8 cellular contexts compared by ENCODE assay signal in genomic region chr7:142866361-142867096, GRCh38. TPM values are rescaled to one million over a fixed set of nuclear protein-coding genes. Genes with fewer than 3 reads are reported as not detected.
DNase-seq lines count a peak whose midpoint lies in the region; ATAC-seq and TF ChIP-seq lines count a peak whose summit lies in the region.

No MANE protein-coding gene starts in this region.

- no peaks in the 10 kb centered on the region for H3K27me3 ChIP-seq in body of pancreas
- H3K27me3 ChIP-seq in liver (ENCODE audit: control insufficient read depth in 4 of 4, insufficient read depth in 4 of 4, low read length in 3 of 4) = no peaks in the 10 kb centered on the region
- H3K27me3 ChIP-seq in effector memory CD4-positive, alpha-beta T cell (replicated peaks; ENCODE audit: control insufficient read depth, insufficient read depth, low read length, poor library complexity, severe bottlenecking) = no peaks in the 10 kb centered on the region

- WGBS in body of pancreas, 2 donors = 33 to 42% methylated on average over 16 to 18 of the region's 18 CpGs
- WGBS in liver = 53% methylated on average over 18 of the region's 18 CpGs

- DNase-seq in DMS 273 (lab: John Stamatoyannopoulos, UW; ENCODE audit: unreplicated experiment) = peak; percentile 45
- no peak for DNase-seq in DMS 273 treated with DMSO at 0.1 percent for 48 hours (lab: John Stamatoyannopoulos, UW)
- DNase-seq in M059J (ENCODE audit: low read depth) = peak; percentile 41
- DNase-seq in body of pancreas = peak; percentile 63 to 73 (median 70)
- no peak for DNase-seq in NCI-H2227 treated with DMSO at 0.1 percent for 48 hours (lab: John Stamatoyannopoulos, UW)
- DNase-seq in effector memory CD4-positive, alpha-beta T cell = no peak

- no peaks in the 10 kb centered on the region for H3K9me3 ChIP-seq in body of pancreas
- no peaks in the 10 kb centered on the region for H3K9me3 ChIP-seq in liver (ENCODE audit: control insufficient read depth in 4 of 4, low read length in 3 of 4)
- no peaks in the 10 kb centered on the region for H3K9me3 ChIP-seq in effector memory CD4-positive, alpha-beta T cell (ENCODE audit: control insufficient read depth, low read length)

- intact Hi-C loops in body of pancreas (cut with DNase I) = no loop called here

- no peak overlapping the region for H3K9ac ChIP-seq in liver (ENCODE audit: low read depth in 1 of 2, low read length in 2 of 2)

- H3K4me3 ChIP-seq in body of pancreas = no peak overlapping the region
- H3K4me3 ChIP-seq in liver (ENCODE audit: low read depth in 1 of 3, low read length in 3 of 3) = no peak overlapping the region
- no peak overlapping the region for H3K4me3 ChIP-seq in effector memory CD4-positive, alpha-beta T cell (ENCODE audit: insufficient read depth, low read depth, low read length, poor library complexity, severe bottlenecking)

- no peak for TF ChIP-seq POLR2A in body of pancreas (IDR thresholded peaks at IDR 0.05)

- peak; percentile 67 for ATAC-seq in body of pancreas
- no peak for ATAC-seq in HG03565 (IDR thresholded peaks at IDR 0.05; ENCODE audit: unreplicated experiment)

- TF ChIP-seq CTCF in body of pancreas (IDR thresholded peaks at IDR 0.05) (peak; percentile 59 to 83 (median 76)), liver (IDR thresholded peaks at IDR 0.05; ENCODE audit: low read depth, low read length, missing input control) (peak; percentile 74)

- H3K36me3 ChIP-seq in body of pancreas (replicated peaks in 1 of 2; ENCODE audit: insufficient read depth in 1 of 2, low read depth in 2 of 2) (no peaks in the 10 kb centered on the region), liver (ENCODE audit: control insufficient read depth in 4 of 4, insufficient read depth in 3 of 4, low read depth in 1 of 4, low read length in 3 of 4) (peaks cover 0 to 2% (median 0%) of the 10 kb centered on the region in 4 donors)
- peaks cover 7% of the 10 kb centered on the region for H3K36me3 ChIP-seq in effector memory CD4-positive, alpha-beta T cell (ENCODE audit: control insufficient read depth, insufficient read depth, low read length)

- H3K27ac ChIP-seq in body of pancreas = no peak overlapping the region
- H3K27ac ChIP-seq in liver (ENCODE audit: low read depth in 1 of 2, low read length in 2 of 2) = no peak overlapping the region
- H3K27ac ChIP-seq in effector memory CD4-positive, alpha-beta T cell (ENCODE audit: insufficient read depth, low read length, poor library complexity, severe bottlenecking) = no peak overlapping the region

- TF ChIP-seq RAD21 in liver (IDR thresholded peaks at IDR 0.05) = peak; percentile 75 to 82

- no peaks in the 10 kb centered on the region for H3K4me1 ChIP-seq in body of pancreas
- no peaks in the 10 kb centered on the region for H3K4me1 ChIP-seq in liver (ENCODE audit: control insufficient read depth in 4 of 4, insufficient read depth in 4 of 4, low read length in 3 of 4)
- H3K4me1 ChIP-seq in effector memory CD4-positive, alpha-beta T cell (ENCODE audit: control insufficient read depth, insufficient read depth, low read length, poor library complexity, severe bottlenecking) = no peaks in the 10 kb centered on the region

TF ChIP-seq in liver, 16 proteins besides CTCF, POLR2A, EP300 and RAD21:
- TF ChIP-seq EGR1 (IDR thresholded peaks at IDR 0.05; ENCODE audit: low read depth in 2 of 2) = no peak
- no peak for TF ChIP-seq HNF4G (IDR thresholded peaks at IDR 0.05)
- TF ChIP-seq TAF1 (conservative IDR thresholded peaks at IDR 0.05) = no peak
- TF ChIP-seq, protein P1, sequence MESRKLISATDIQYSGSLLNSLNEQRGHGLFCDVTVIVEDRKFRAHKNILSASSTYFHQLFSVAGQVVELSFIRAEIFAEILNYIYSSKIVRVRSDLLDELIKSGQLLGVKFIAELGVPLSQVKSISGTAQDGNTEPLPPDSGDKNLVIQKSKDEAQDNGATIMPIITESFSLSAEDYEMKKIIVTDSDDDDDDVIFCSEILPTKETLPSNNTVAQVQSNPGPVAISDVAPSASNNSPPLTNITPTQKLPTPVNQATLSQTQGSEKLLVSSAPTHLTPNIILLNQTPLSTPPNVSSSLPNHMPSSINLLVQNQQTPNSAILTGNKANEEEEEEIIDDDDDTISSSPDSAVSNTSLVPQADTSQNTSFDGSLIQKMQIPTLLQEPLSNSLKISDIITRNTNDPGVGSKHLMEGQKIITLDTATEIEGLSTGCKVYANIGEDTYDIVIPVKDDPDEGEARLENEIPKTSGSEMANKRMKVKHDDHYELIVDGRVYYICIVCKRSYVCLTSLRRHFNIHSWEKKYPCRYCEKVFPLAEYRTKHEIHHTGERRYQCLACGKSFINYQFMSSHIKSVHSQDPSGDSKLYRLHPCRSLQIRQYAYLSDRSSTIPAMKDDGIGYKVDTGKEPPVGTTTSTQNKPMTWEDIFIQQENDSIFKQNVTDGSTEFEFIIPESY (IDR thresholded peaks at IDR 0.05) = no peak
- TF ChIP-seq, protein P2, sequence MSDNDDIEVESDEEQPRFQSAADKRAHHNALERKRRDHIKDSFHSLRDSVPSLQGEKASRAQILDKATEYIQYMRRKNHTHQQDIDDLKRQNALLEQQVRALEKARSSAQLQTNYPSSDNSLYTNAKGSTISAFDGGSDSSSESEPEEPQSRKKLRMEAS (IDR thresholded peaks at IDR 0.05) = no peak
- TF ChIP-seq SP1 (IDR thresholded peaks at IDR 0.05) = no peak

RNA-seq across cellular contexts. Expression of gene EPHB6, which starts 11.7 kb away (rescaled TPM):
- total RNA-seq in M059J (2014; rRNA removed; shearing (Covaris generic)) = 0.02 TPM in 1 of 2 replicates, not detected in the other
- total RNA-seq in body of pancreas (10 to 100 TPM; 37.1 to 84.0 TPM), liver (1 to 10 TPM; 1.2 to 2.1 TPM)
- 1 to 10 TPM; 1.9 to 4.3 TPM for polyA plus RNA-seq in liver

RNA-seq across cellular contexts. Expression of gene TRPV6, which starts 19.0 kb away (rescaled TPM):
- total RNA-seq in M059J (2014; rRNA removed; shearing (Covaris generic)) = not detected in 2 replicates
- total RNA-seq in body of pancreas = 100 to 1,000 TPM in 1 of 2 donors, 10 to 100 TPM in 1; 61.7 to 110 TPM
- total RNA-seq in liver = 1 to 10 TPM in 1 of 2 donors, not detected in 1; 1.5 TPM
- polyA plus RNA-seq in liver = under 1 TPM; 0.32 to 0.36 TPM

Comparison
In these comparisons a context has a peak if more than half of its experiments do, and no peak if none do; other contexts are left out.
1. DNase-seq: peak in DMS 273 (single experiment), M059J (single experiment) and body of pancreas (4 of 4); none in DMS 273 treated with DMSO at 0.1 percent for 48 hours (single experiment), NCI-H2227 treated with DMSO at 0.1 percent for 48 hours (single experiment) and effector memory CD4-positive, alpha-beta T cell (0 of 3).
2. RNA of gene EPHB6, which starts 11.7 kb away (total RNA-seq): 37.1 to 84.0 TPM in body of pancreas; 1.2 to 2.1 TPM in liver and 0.02 TPM in M059J; every median in the first group is over 10 times any median in the second.
3. RNA of gene TRPV6, which starts 19.0 kb away (total RNA-seq): 61.7 to 110 TPM in body of pancreas; 1.5 TPM in liver and not detected in M059J; every median in the first group is over 10 times any median in the second.